Comparison of ENCODE assay signal across 1 cellular context in the genomic region with DNA sequence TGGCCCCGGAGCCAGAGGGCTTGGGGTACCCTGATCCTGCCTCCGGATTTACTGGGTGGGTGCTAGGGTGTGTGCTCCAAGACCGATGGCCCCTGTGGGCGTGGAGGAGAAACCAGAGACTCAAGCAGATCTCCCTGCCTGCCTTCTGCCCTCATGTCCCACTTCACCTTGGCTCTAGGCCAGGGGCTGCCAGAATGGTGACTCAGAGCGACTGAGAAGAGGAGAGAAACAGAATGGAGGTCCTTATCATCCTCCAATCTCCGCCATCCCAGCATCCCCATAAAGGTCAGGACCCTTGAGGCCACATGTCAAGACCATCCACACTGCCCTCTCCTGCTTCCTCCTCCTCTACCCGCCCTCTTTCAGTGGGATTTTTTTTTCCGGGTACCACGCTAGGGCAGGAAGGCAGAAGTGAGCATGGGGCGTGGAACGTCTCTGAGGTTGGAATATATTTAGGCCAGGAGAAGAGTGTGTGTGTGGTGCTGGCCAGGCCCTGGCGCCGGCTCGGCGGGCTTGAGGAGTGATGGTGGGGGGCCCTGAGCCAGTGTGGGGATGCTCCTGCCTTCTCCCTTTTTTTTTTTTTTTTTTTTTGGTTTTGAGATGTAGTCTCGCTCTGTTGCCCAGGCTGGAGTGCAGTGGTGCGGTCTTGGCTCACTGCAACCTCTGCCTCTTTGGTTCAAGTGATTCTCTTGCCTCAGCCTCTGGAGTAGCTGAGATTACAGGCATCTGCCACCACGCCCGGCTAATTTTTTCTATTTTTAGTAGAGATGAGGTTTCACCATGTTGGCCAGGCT.
A peak's percentile ranks its signal among the peaks of the same experiment; 100 is the strongest.
TF ChIP-seq lines count a peak whose summit lies in the region.

No MANE protein-coding gene starts in this region.

TF ChIP-seq in endothelial cell of umbilical vein, 7 proteins besides CTCF, POLR2A, EP300 and RAD21:
- TF ChIP-seq FOS (IDR thresholded peaks at IDR 0.05; ENCODE audit: borderline replicate concordance, insufficient read depth, low read length) (peak; percentile 74), EZH2 (IDR thresholded peaks at IDR 0.05; ENCODE audit: borderline replicate concordance, low read depth, low read length, severe bottlenecking) (no peak), MYC (IDR thresholded peaks at IDR 0.05; ENCODE audit: low read depth, low read length) (peak; percentile 65), POLR2AphosphoS5 (IDR thresholded peaks at IDR 0.05; ENCODE audit: insufficient read depth, low read depth, low read length) (peak; percentile 59), JUN (IDR thresholded peaks at IDR 0.05; ENCODE audit: borderline replicate concordance, insufficient read depth, insufficient read length, low read depth) (peak; percentile 49), GATA2 (IDR thresholded peaks at IDR 0.05; ENCODE audit: insufficient read depth, insufficient read length, low read depth, low read length) (peak; percentile 99)
- TF ChIP-seq, protein P1, sequence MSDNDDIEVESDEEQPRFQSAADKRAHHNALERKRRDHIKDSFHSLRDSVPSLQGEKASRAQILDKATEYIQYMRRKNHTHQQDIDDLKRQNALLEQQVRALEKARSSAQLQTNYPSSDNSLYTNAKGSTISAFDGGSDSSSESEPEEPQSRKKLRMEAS (IDR thresholded peaks at IDR 0.05; ENCODE audit: insufficient read depth, insufficient read length): no peak
